ENCODE assay signal across 8 cellular contexts in genomic region chr2:65129276-65129612, GRCh38. TPM values are rescaled to one million over a fixed set of nuclear protein-coding genes. Genes with fewer than 3 reads are reported as not detected.
A peak's percentile ranks its signal among the peaks of the same experiment; 100 is the strongest.
DNase-seq lines count a peak whose midpoint lies in the region; ATAC-seq and TF ChIP-seq lines count a peak whose summit lies in the region.

No MANE protein-coding gene starts in this region.

- H3K27ac Mint-ChIP-seq in naive B cell: peak overlapping the region; percentile 98 to 100 (median 99)

- H3K4me1 ChIP-seq in OCI-LY7 (ENCODE audit: insufficient read depth, low read length, poor library complexity, severe bottlenecking): peaks cover 28% of the 10 kb centered on the region

- intact Hi-C loops in OCI-LY7 (cut with micrococcal nuclease; ENCODE audit: unreplicated experiment): no loop called here

- no peaks in the 10 kb centered on the region for H3K9me3 Mint-ChIP-seq in naive B cell

- peaks cover 17 to 56% (median 40%) of the 10 kb centered on the region in 3 donors for H3K4me1 Mint-ChIP-seq in naive B cell

- H3K9me3 ChIP-seq in OCI-LY7 (ENCODE audit: low read length): no peaks in the 10 kb centered on the region

- no peaks in the 10 kb centered on the region for H3K9me2 ChIP-seq in OCI-LY7 (ENCODE audit: insufficient read depth, low read length)

- H3K36me3 ChIP-seq in OCI-LY7 (ENCODE audit: insufficient read depth, low read length): peaks cover 7% of the 10 kb centered on the region; the same call in 1 of the 2 replicates

- H3K27ac ChIP-seq in OCI-LY7 (ENCODE audit: low read depth, low read length, poor library complexity, severe bottlenecking): peak overlapping the region; percentile 58

- peak overlapping the region; percentile 99 for H3K4me2 ChIP-seq in OCI-LY7 (ENCODE audit: low read length)

- peaks cover 17% of the 10 kb centered on the region; the same call in 1 of the 2 replicates for H4K20me1 ChIP-seq in OCI-LY7 (ENCODE audit: insufficient read depth, low read length)

- H2AFZ ChIP-seq in OCI-LY7 (ENCODE audit: low read length): no peak overlapping the region; the same call in 1 of the 2 replicates

- no peaks in the 10 kb centered on the region for H3K27me3 Mint-ChIP-seq in naive B cell

- no TSS peak for BruUV-seq in OCI-LY7 (replicated peaks; lab: Mats Ljungman, UMichigan)

- peaks cover 56% of the 10 kb centered on the region for H3K79me2 ChIP-seq in OCI-LY7 (ENCODE audit: insufficient read depth, low read depth, low read length)

- no peak; the same call in 1 of the 2 replicates for TF ChIP-seq CTCF in OCI-LY7 (conservative IDR thresholded peaks at IDR 0.05; ENCODE audit: low read length)

- peak; percentile 0 to 1 for ATAC-seq in naive B cell (ENCODE audit: low read depth in 2 of 2)
- ATAC-seq in HG03354 (IDR thresholded peaks at IDR 0.05; ENCODE audit: poor library complexity, severe bottlenecking, unreplicated experiment): no peak

- peak overlapping the region; percentile 93 for H3K4me3 ChIP-seq in OCI-LY7 (ENCODE audit: low read depth, low read length, poor library complexity, severe bottlenecking)

- POLR2A ChIA-PET in OCI-LY7 (lab: Charles Lee): interaction anchor here (0.7 to 3.2 kb wide), 18 partner anchors 10 to 542 kb away, joined by 3 to 20 read pairs (median 4); partner anchors contain the start of gene CEP68

- CTCF ChIA-PET in OCI-LY7 (lab: Charles Lee; ENCODE audit: unreplicated experiment): interaction anchor here (0.8 to 1.1 kb wide), 5 partner anchors 13 to 64 kb away, joined by 3 to 6 read pairs (median 3); no protein-coding TSS in a partner anchor

- peak; percentile 16 for DNase-seq in EH (ENCODE audit: low read depth)
- peak; percentile 40 for DNase-seq in OCI-LY7 (ENCODE audit: low spot score)
- peak; percentile 17 for DNase-seq in cerebellar cortex (ENCODE audit: low spot score)
- no peak for DNase-seq in naive B cell
- no peak for DNase-seq in dermis blood vessel endothelial cell
- no peak for DNase-seq in mucosa of gallbladder (ENCODE audit: low spot score)
- DNase-seq in NCI-H69 (lab: John Stamatoyannopoulos, UW): no peak

- H3K4me3 Mint-ChIP-seq in naive B cell: peak overlapping the region; percentile 91 to 100 (median 99)

- peaks cover 0 to 9% of the 10 kb centered on the region in 2 donors for H3K36me3 Mint-ChIP-seq in naive B cell

RNA-seq across cellular contexts. Expression of gene RAB1A, which starts 0.7 kb away (rescaled TPM):
- 37.3 and 39.7 TPM in 2 replicates for total RNA-seq in OCI-LY7 (2014; rRNA removed; shearing (Covaris generic))
- total RNA-seq in OCI-LY7 (2022): 72.7 and 75.4 TPM in 2 replicates
- polyA plus RNA-seq in naive B cell (ENCODE audit: low read depth in 6 of 6): 10 to 100 TPM; 53.4 to 92.2 (median 60.5) TPM
- 62.5 and 141 TPM in 2 replicates for total RNA-seq in dermis blood vessel endothelial cell
- total RNA-seq in mucosa of gallbladder: 139 TPM

Comparison
In these comparisons a context has a peak if more than half of its experiments do, and no peak if none do; other contexts are left out.
1. DNase-seq: peak in EH (single experiment), OCI-LY7 (single experiment) and cerebellar cortex (single experiment); none in naive B cell (single experiment), dermis blood vessel endothelial cell (single experiment), mucosa of gallbladder (single experiment) and NCI-H69 (single experiment).